In the genomic region with DNA sequence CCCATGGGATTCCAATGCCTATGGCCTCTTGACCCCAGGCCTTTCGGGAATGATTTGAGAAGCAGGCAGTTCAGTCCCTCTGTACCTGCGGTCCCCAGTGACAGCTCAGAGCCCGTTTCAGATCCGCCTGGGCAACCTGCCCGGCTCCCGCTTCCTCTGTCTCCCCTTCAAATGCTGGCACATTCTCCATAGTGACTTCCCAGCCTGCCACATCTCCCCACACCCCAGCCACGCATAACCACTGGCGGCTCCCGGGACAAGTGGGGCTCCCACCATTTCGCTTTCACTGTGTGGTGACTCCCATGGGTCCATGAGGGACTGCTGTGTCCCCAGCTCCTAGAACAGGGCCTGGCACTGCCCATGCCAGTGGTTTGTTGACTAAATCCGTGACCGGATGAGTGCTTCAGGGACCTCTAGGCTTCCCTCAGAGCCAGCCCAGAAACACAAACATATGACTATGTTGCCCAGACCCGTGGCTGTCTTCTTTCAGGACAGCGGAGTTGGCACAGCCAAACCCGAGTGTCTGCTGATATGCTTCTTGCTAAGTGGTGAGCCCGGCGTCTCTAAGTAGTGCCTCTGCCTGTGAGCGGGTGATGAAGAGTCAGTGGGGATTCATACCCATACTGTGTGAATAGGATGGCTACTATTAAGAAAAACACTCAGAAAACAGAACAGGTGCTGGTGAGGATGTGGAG, we compare ENCODE assay signal across 21 cellular contexts.
A peak's percentile ranks its signal among the peaks of the same experiment; 100 is the strongest.
DNase-seq lines count a peak whose midpoint lies in the region; ATAC-seq, FAIRE-seq and TF ChIP-seq lines count a peak whose summit lies in the region.
"Had no signal": no experiment of that assay in that cellular context is flagged by ENCODE, and none has a peak within 500 bp of the region (broad histone marks: within the 10 kb centered on the region; RNA-seq: fewer than 3 reads in every experiment).

No MANE protein-coding gene starts in this region.

- no peaks in the 10 kb centered on the region for H3K36me3 ChIP-seq in esophagus muscularis mucosa
- no peaks in the 10 kb centered on the region for H3K36me3 ChIP-seq in upper lobe of right lung
- H3K36me3 ChIP-seq: BLaER1 treated with 17β-estradiol and CSF1 and Interleukin-3, amounts not matched to agents 10 nM and 100 nM; left lung; SJCRH30 had no signal

- TF ChIP-seq CTCF in esophagus muscularis mucosa (IDR thresholded peaks at IDR 0.05), result no peak
- TF ChIP-seq CTCF in nephron (IDR thresholded peaks at IDR 0.05; ENCODE audit: unreplicated experiment in 3 of 3), result no peak
- TF ChIP-seq CTCF in upper lobe of right lung (IDR thresholded peaks at IDR 0.05), result no peak

- H3K27ac Mint-ChIP-seq in nephron, result peak overlapping the region in 2 of 3 experiments; percentile 7 to 36
- H3K27ac Mint-ChIP-seq: activated CD4-positive, alpha-beta T cell treated with anti-CD3 and anti-CD28 coated beads, Interleukin-2, amount 10 ng/mL, durations not matched to agents 24 days and 14 days; activated CD8-positive, alpha-beta memory T cell treated with anti-CD3 and anti-CD28 coated beads, Interleukin-2, amount 10 ng/mL, durations not matched to agents 7 days and 5 days; activated naive CD8-positive, alpha-beta T cell treated with anti-CD3 and anti-CD28 coated beads, Interleukin-2, amount 10 ng/mL, durations not matched to agents 7 days and 5 days had no signal

- no peaks in the 10 kb centered on the region for H3K27me3 ChIP-seq in esophagus muscularis mucosa
- H3K27me3 ChIP-seq in upper lobe of right lung, result no peaks in the 10 kb centered on the region
- H3K27me3 ChIP-seq: BLaER1 treated with 17β-estradiol and CSF1 and Interleukin-3, amounts not matched to agents 10 nM and 100 nM; SJCRH30 had no signal

- H3K9me3 ChIP-seq in esophagus muscularis mucosa (no peaks in the 10 kb centered on the region), upper lobe of right lung (no peaks in the 10 kb centered on the region)
- H3K9me3 ChIP-seq: BLaER1 treated with 17β-estradiol and CSF1 and Interleukin-3, amounts not matched to agents 10 nM and 100 nM; left lung; SJCRH30 had no signal

- FAIRE-seq in GM12892 (lab: Jason Lieb, UNC), result no peak
- FAIRE-seq: A204.1, colon had no signal

- peaks cover 66% of the 10 kb centered on the region for H3K4me1 Mint-ChIP-seq in nephron
- H3K4me1 Mint-ChIP-seq: activated CD4-positive, alpha-beta T cell treated with anti-CD3 and anti-CD28 coated beads, Interleukin-2, amount 10 ng/mL, durations not matched to agents 24 days and 14 days; activated CD8-positive, alpha-beta memory T cell treated with anti-CD3 and anti-CD28 coated beads, Interleukin-2, amount 10 ng/mL, durations not matched to agents 7 days and 5 days; activated naive CD8-positive, alpha-beta T cell treated with anti-CD3 and anti-CD28 coated beads, Interleukin-2, amount 10 ng/mL, durations not matched to agents 7 days and 5 days had no signal

- DNase-seq in activated effector memory CD4-positive, alpha-beta T cell treated with anti-CD3 and anti-CD28 coated beads, Interleukin-2, amount 50 U/mL, for 16 hours, result peak; percentile 42
- no peak for DNase-seq in activated effector memory CD4-positive, alpha-beta T cell treated with Interleukin-2 at 50 U/mL for 16 hours
- DNase-seq in esophagus muscularis mucosa (ENCODE audit: extremely low spot score) (no peak), upper lobe of right lung (peak; percentile 38), COLO829 (ENCODE audit: low spot score) (no peak), GM12892 (ENCODE audit: insufficient read length) (no peak)
- DNase-seq: activated CD4-positive, alpha-beta T cell treated with anti-CD3 and anti-CD28 coated beads, Interleukin-2, amount 10 ng/mL, durations not matched to agents 24 days and 14 days; activated CD8-positive, alpha-beta memory T cell treated with anti-CD3 and anti-CD28 coated beads, Interleukin-2, amount 10 ng/mL, durations not matched to agents 7 days and 5 days; activated naive CD8-positive, alpha-beta T cell treated with anti-CD3 and anti-CD28 coated beads, Interleukin-2, amount 10 ng/mL, durations not matched to agents 7 days and 5 days; left lung; NCI-H1417 treated with DMSO at 0.1 percent for 48 hours; NCI-H774; SJCRH30; stimulated activated CD4-positive, alpha-beta T cell treated with anti-CD3 and anti-CD28 coated beads, Interleukin-4, amount 100 ng/mL, for 4 hours had no signal

- WGBS in esophagus muscularis mucosa, result 52% methylated on average over 18 of the region's 18 CpGs

- TF ChIP-seq POLR2A in esophagus muscularis mucosa (IDR thresholded peaks at IDR 0.05; ENCODE audit: low read depth) (no peak), GM12892 (IDR thresholded peaks at IDR 0.05; ENCODE audit: low read depth, low read length) (no peak)

- ATAC-seq in upper lobe of right lung, result no peak
- ATAC-seq in HG02678 (IDR thresholded peaks at IDR 0.05; ENCODE audit: unreplicated experiment), result no peak
- ATAC-seq: activated CD8-positive, alpha-beta memory T cell treated with anti-CD3 and anti-CD28 coated beads, Interleukin-2, amount 10 ng/mL, durations not matched to agents 7 days and 5 days had no signal

- intact Hi-C loops in esophagus muscularis mucosa (cut with DNase I), result no loop called here
- intact Hi-C loops in upper lobe of right lung (cut with DNase I), result no loop called here

- no peaks in the 10 kb centered on the region for H3K9me3 Mint-ChIP-seq in nephron
- H3K9me3 Mint-ChIP-seq: activated CD4-positive, alpha-beta T cell treated with anti-CD3 and anti-CD28 coated beads, Interleukin-2, amount 10 ng/mL, durations not matched to agents 24 days and 14 days; activated naive CD8-positive, alpha-beta T cell treated with anti-CD3 and anti-CD28 coated beads, Interleukin-2, amount 10 ng/mL, durations not matched to agents 7 days and 5 days had no signal

- peaks cover 32% of the 10 kb centered on the region for H3K27me3 Mint-ChIP-seq in nephron (ENCODE audit: low read depth)
- H3K27me3 Mint-ChIP-seq: activated CD4-positive, alpha-beta T cell treated with anti-CD3 and anti-CD28 coated beads, Interleukin-2, amount 10 ng/mL, durations not matched to agents 24 days and 14 days; activated CD8-positive, alpha-beta memory T cell treated with anti-CD3 and anti-CD28 coated beads, Interleukin-2, amount 10 ng/mL, durations not matched to agents 7 days and 5 days; activated naive CD8-positive, alpha-beta T cell treated with anti-CD3 and anti-CD28 coated beads, Interleukin-2, amount 10 ng/mL, durations not matched to agents 7 days and 5 days had no signal

- TF ChIP-seq EP300 in esophagus muscularis mucosa (IDR thresholded peaks at IDR 0.05), result no peak

- H3K4me3 Mint-ChIP-seq in nephron, result no peak overlapping the region
- H3K4me3 Mint-ChIP-seq: activated CD4-positive, alpha-beta T cell treated with anti-CD3 and anti-CD28 coated beads, Interleukin-2, amount 10 ng/mL, durations not matched to agents 24 days and 14 days; activated CD8-positive, alpha-beta memory T cell treated with anti-CD3 and anti-CD28 coated beads, Interleukin-2, amount 10 ng/mL, durations not matched to agents 7 days and 5 days; activated naive CD8-positive, alpha-beta T cell treated with anti-CD3 and anti-CD28 coated beads, Interleukin-2, amount 10 ng/mL, durations not matched to agents 7 days and 5 days had no signal

- H3K27ac ChIP-seq in esophagus muscularis mucosa (replicated peaks in 1 of 4) (peak overlapping the region; percentile 57 to 73 (median 63)), upper lobe of right lung (no peak overlapping the region)
- H3K27ac ChIP-seq: BLaER1 treated with 17β-estradiol and CSF1 and Interleukin-3, amounts not matched to agents 10 nM and 100 nM; left lung; parathyroid adenoma; SJCRH30 had no signal

- no peak overlapping the region for H3K4me3 ChIP-seq in esophagus muscularis mucosa
- H3K4me3 ChIP-seq in upper lobe of right lung, result no peak overlapping the region
- H3K4me3 ChIP-seq: BLaER1 treated with 17β-estradiol and CSF1 and Interleukin-3, amounts not matched to agents 10 nM and 100 nM; left lung; SJCRH30; smooth muscle cell had no signal

- H3K4me1 ChIP-seq in esophagus muscularis mucosa (peaks cover 20 to 59% (median 46%) of the 10 kb centered on the region in 4 donors), upper lobe of right lung (peaks cover 5% of the 10 kb centered on the region)
- H3K4me1 ChIP-seq: left lung, parathyroid adenoma had no signal

- H3K36me3 Mint-ChIP-seq in nephron (ENCODE audit: low read depth), result no peaks in the 10 kb centered on the region
- H3K36me3 Mint-ChIP-seq: activated CD8-positive, alpha-beta memory T cell treated with anti-CD3 and anti-CD28 coated beads, Interleukin-2, amount 10 ng/mL, durations not matched to agents 7 days and 5 days; activated naive CD8-positive, alpha-beta T cell treated with anti-CD3 and anti-CD28 coated beads, Interleukin-2, amount 10 ng/mL, durations not matched to agents 7 days and 5 days had no signal

Comparison
In these comparisons a context has a peak if more than half of its experiments do, and no peak if none do; other contexts are left out.
1. DNase-seq: peak in activated effector memory CD4-positive, alpha-beta T cell treated with anti-CD3 and anti-CD28 coated beads, Interleukin-2, amount 50 U/mL, for 16 hours (single experiment) and upper lobe of right lung (single experiment); none in activated effector memory CD4-positive, alpha-beta T cell treated with Interleukin-2 at 50 U/mL for 16 hours (single experiment), esophagus muscularis mucosa (single experiment), COLO829 (single experiment) and GM12892 (single experiment).